22 cellular contexts compared by ENCODE assay signal in genomic region chr9:37040508-37041127, GRCh38. TPM values are rescaled to one million over a fixed set of nuclear protein-coding genes. Genes with fewer than 3 reads are reported as not detected.
DNase-seq lines count a peak whose midpoint lies in the region; ATAC-seq and TF ChIP-seq lines count a peak whose summit lies in the region.
"Had no signal": no experiment of that assay in that cellular context is flagged by ENCODE, and none has a peak within 500 bp of the region (broad histone marks: within the 10 kb centered on the region; RNA-seq: fewer than 3 reads in every experiment).

No MANE protein-coding gene starts in this region.

- H3K9me3 Mint-ChIP-seq in WTC11, result no peaks in the 10 kb centered on the region
- H3K9me3 Mint-ChIP-seq in naive B cell, result no peaks in the 10 kb centered on the region

- DNase-seq in WTC11 (ENCODE audit: low spot score) (no peak), naive B cell (peak; percentile 17), hepatocyte (ENCODE audit: low spot score) (no peak), NCI-H526 (lab: John Stamatoyannopoulos, UW) (no peak), SK-N-DZ (ENCODE audit: low spot score) (no peak)
- DNase-seq in activated effector memory CD4-positive, alpha-beta T cell treated with Interleukin-2 at 50 U/mL for 16 hours, result no peak
- DNase-seq: 8988T, BE2C, DMS79, HCEC 1CT, NCI-H1105, NCI-H1694, NCI-H774, PC-3, SIG-M5 had no signal

- H3K4me2 ChIP-seq in BLaER1 (peak overlapping the region; percentile 88), hepatocyte (no peak overlapping the region)

- no peak overlapping the region for H3K27ac Mint-ChIP-seq in WTC11
- H3K27ac Mint-ChIP-seq in naive B cell, result peak overlapping the region; percentile 18 to 92 (median 80)

- H3K36me3 Mint-ChIP-seq in WTC11, result no peaks in the 10 kb centered on the region
- peaks cover 6 to 8% of the 10 kb centered on the region in 2 donors for H3K36me3 Mint-ChIP-seq in naive B cell

- no peaks in the 10 kb centered on the region for H3K9me3 ChIP-seq in BLaER1
- H3K9me3 ChIP-seq in HUES48 (ENCODE audit: control insufficient read depth, insufficient read depth, low read length), result no peaks in the 10 kb centered on the region
- H3K9me3 ChIP-seq in hepatocyte (ENCODE audit: low read depth), result no peaks in the 10 kb centered on the region
- H3K9me3 ChIP-seq: BE2C had no signal

- no peak for TF ChIP-seq CTCF in WTC11 (IDR thresholded peaks at IDR 0.05)
- no peak for TF ChIP-seq CTCF in hepatocyte (IDR thresholded peaks at IDR 0.05; ENCODE audit: poor library complexity)

- no peaks in the 10 kb centered on the region for H3K9me2 ChIP-seq in hepatocyte (replicated peaks; ENCODE audit: insufficient read depth)

- H3K27me3 Mint-ChIP-seq in WTC11 (ENCODE audit: low read depth) (peaks cover 66% of the 10 kb centered on the region), naive B cell (no peaks in the 10 kb centered on the region)

- H4K20me1 ChIP-seq in BLaER1 (peaks cover 56% of the 10 kb centered on the region), hepatocyte (ENCODE audit: insufficient read depth, poor library complexity, severe bottlenecking) (no peaks in the 10 kb centered on the region)

- peaks cover 69% of the 10 kb centered on the region for H3K27me3 ChIP-seq in BLaER1
- peaks cover 68% of the 10 kb centered on the region for H3K27me3 ChIP-seq in HUES48 (ENCODE audit: control insufficient read depth, insufficient read depth, low read length)
- peaks cover 88% of the 10 kb centered on the region for H3K27me3 ChIP-seq in hepatocyte
- H3K27me3 ChIP-seq: BE2C had no signal

- H3K4me3 Mint-ChIP-seq in WTC11 (no peak overlapping the region), naive B cell (peak overlapping the region in 6 of 8 donors; percentile 13 to 74 (median 32))

- 63% methylated on average over 8 of the region's 8 CpGs for WGBS in hepatocyte (ENCODE audit: low lambda C conversion rate, missing lambda C conversion rate)

- POLR2A ChIA-PET in WTC11 (lab: Charles Lee), result no interaction called here

- H3K4me1 ChIP-seq in BLaER1 (peaks cover 37% of the 10 kb centered on the region), HUES48 (ENCODE audit: control insufficient read depth, insufficient read depth, low read length) (peaks cover 24% of the 10 kb centered on the region; the same call in 1 of the 2 replicates), hepatocyte (ENCODE audit: insufficient read depth) (peaks cover 20% of the 10 kb centered on the region)
- H3K4me1 ChIP-seq: BE2C had no signal

- CTCF ChIA-PET in WTC11 (lab: Charles Lee), result interaction anchor here (1.0 to 1.6 kb wide), 3 partner anchors 31 to 222 kb away, joined by 3 to 9 read pairs (median 3); no protein-coding TSS in a partner anchor

- H3K4me3 ChIP-seq in BLaER1 (peak overlapping the region; percentile 11; the same call in 1 of the 2 replicates), HUES48 (ENCODE audit: low read depth, low read length) (no peak overlapping the region; the same call in 1 of the 2 replicates), hepatocyte (no peak overlapping the region)

- H3K4me1 Mint-ChIP-seq in WTC11 (peaks cover 40% of the 10 kb centered on the region), naive B cell (peaks cover 54 to 73% (median 70%) of the 10 kb centered on the region in 3 donors)

- H3K9ac ChIP-seq in BLaER1 (peak overlapping the region; percentile 96), HUES48 (ENCODE audit: low read depth, low read length) (no peak overlapping the region)

- no peak; the same call in 1 of the 2 replicates for ATAC-seq in WTC11
- ATAC-seq in naive B cell (ENCODE audit: low read depth in 2 of 2), result no peak
- ATAC-seq: PC-3 had no signal

- no peaks in the 10 kb centered on the region for H3K36me3 ChIP-seq in BLaER1
- no peaks in the 10 kb centered on the region for H3K36me3 ChIP-seq in HUES48 (ENCODE audit: control insufficient read depth, insufficient read depth, low read length)
- no peaks in the 10 kb centered on the region for H3K36me3 ChIP-seq in hepatocyte (replicated peaks; ENCODE audit: insufficient read depth, low read depth)
- H3K36me3 ChIP-seq: BE2C had no signal

- H3K27ac ChIP-seq in BLaER1, result peak overlapping the region; percentile 98
- peak overlapping the region; percentile 5 for H3K27ac ChIP-seq in HUES48 (ENCODE audit: low read depth, low read length)
- H3K27ac ChIP-seq in hepatocyte, result no peak overlapping the region
- H3K27ac ChIP-seq: RWPE1 had no signal

- no peak overlapping the region for H2AFZ ChIP-seq in hepatocyte

- H3K79me2 ChIP-seq in hepatocyte, result no peaks in the 10 kb centered on the region

TF ChIP-seq in WTC11, 78 proteins besides CTCF, POLR2A, EP300 and RAD21:
- TF ChIP-seq NFYB (CRISPR knock-in tag; conservative IDR thresholded peaks at IDR 0.05; ENCODE audit: low read depth) (no peak), ZNF121 (CRISPR knock-in tag; IDR thresholded peaks at IDR 0.05) (peak; percentile 58; the same call in 1 of the 2 replicates), RORB (CRISPR knock-in tag; IDR thresholded peaks at IDR 0.05) (no peak), NFATC4 (CRISPR knock-in tag; IDR thresholded peaks at IDR 0.05) (no peak), HMGA2 (CRISPR knock-in tag; IDR thresholded peaks at IDR 0.05) (no peak), FOXP1 (CRISPR knock-in tag; IDR thresholded peaks at IDR 0.05; ENCODE audit: borderline replicate concordance) (no peak), AFF4 (CRISPR knock-in tag; IDR thresholded peaks at IDR 0.05; ENCODE audit: borderline replicate concordance) (no peak), USF2 (CRISPR knock-in tag; IDR thresholded peaks at IDR 0.05) (no peak)
- TF ChIP-seq, protein P1, sequence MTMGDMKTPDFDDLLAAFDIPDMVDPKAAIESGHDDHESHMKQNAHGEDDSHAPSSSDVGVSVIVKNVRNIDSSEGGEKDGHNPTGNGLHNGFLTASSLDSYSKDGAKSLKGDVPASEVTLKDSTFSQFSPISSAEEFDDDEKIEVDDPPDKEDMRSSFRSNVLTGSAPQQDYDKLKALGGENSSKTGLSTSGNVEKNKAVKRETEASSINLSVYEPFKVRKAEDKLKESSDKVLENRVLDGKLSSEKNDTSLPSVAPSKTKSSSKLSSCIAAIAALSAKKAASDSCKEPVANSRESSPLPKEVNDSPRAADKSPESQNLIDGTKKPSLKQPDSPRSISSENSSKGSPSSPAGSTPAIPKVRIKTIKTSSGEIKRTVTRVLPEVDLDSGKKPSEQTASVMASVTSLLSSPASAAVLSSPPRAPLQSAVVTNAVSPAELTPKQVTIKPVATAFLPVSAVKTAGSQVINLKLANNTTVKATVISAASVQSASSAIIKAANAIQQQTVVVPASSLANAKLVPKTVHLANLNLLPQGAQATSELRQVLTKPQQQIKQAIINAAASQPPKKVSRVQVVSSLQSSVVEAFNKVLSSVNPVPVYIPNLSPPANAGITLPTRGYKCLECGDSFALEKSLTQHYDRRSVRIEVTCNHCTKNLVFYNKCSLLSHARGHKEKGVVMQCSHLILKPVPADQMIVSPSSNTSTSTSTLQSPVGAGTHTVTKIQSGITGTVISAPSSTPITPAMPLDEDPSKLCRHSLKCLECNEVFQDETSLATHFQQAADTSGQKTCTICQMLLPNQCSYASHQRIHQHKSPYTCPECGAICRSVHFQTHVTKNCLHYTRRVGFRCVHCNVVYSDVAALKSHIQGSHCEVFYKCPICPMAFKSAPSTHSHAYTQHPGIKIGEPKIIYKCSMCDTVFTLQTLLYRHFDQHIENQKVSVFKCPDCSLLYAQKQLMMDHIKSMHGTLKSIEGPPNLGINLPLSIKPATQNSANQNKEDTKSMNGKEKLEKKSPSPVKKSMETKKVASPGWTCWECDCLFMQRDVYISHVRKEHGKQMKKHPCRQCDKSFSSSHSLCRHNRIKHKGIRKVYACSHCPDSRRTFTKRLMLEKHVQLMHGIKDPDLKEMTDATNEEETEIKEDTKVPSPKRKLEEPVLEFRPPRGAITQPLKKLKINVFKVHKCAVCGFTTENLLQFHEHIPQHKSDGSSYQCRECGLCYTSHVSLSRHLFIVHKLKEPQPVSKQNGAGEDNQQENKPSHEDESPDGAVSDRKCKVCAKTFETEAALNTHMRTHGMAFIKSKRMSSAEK (CRISPR knock-in tag; IDR thresholded peaks at IDR 0.05; ENCODE audit: borderline replicate concordance), result no peak
TF ChIP-seq in WTC11: peak in this region for 1.

RNA-seq across cellular contexts. Expression of gene PAX5, which starts 6.5 kb away (rescaled TPM):
- total RNA-seq in WTC11 (2021) (3.5 to 6.6 TPM (median 4.4 TPM) in 3 replicates), hepatocyte (not detected in 2 replicates)
- polyA plus RNA-seq in naive B cell (ENCODE audit: low read depth in 6 of 6) (10 to 100 TPM; 17.1 to 83.5 (median 45.3) TPM), hepatocyte (not detected in 2 replicates)
- polyA plus RNA-seq in SK-N-DZ (2014; cell fraction: cytosol; rRNA removed), result 5.1 TPM in 2 replicates
- 3.2 and 4.9 TPM in 2 replicates for polyA plus RNA-seq in SK-N-DZ (2014; cell fraction: nucleus; rRNA removed)
- total RNA-seq: G401, LHCN-M2, NCI-H460, PC-3 had no signal
- polyA plus RNA-seq: AG04450 had no signal
